ENCODE assay signal across 7 cellular contexts in the genomic region with DNA sequence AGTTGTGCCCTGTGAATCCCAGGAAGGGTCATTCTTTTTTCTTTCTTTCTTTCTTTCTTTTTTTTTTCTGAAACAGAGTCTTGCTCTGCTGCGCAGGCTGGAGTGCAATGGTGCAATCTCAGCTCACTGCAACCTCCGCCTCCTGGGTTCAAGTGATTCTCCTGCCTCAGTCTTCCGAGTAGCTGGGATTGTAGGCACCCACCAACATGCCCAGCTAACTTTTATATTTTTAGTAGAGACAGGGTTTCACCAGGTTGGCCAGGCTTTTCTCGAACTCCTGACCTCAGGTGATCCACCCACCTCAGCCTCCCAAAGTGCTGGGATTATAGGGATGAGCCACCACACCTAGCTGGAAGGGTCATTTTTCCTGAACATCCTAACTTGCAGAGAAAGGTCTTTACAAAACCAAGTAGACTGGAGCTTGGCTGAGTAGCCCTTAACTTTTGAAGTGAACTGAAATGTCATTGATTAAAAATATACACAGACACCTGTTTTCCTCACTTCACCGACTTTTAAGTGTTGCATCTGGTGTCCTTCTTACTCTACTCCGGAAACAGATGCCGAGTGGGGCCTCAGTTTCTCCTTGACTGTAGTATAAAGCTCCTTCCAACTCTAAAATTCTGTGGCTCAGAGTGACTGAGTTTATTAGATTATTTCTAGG. TPM values are rescaled to one million over a fixed set of nuclear protein-coding genes. Genes with fewer than 3 reads are reported as not detected.
A peak's percentile ranks its signal among the peaks of the same experiment; 100 is the strongest.
DNase-seq lines count a peak whose midpoint lies in the region; ATAC-seq, FAIRE-seq and TF ChIP-seq lines count a peak whose summit lies in the region.
"Not testable (repeated sequence)": the region's sequence is repeated elsewhere in the genome, so short reads cannot be mapped to it uniquely, and the experiment has no call there.

No MANE protein-coding gene starts in this region.

- H3K4me1 ChIP-seq in BLaER1 (peaks cover 31% of the 10 kb centered on the region), OCI-LY3 (ENCODE audit: low read length) (peaks cover 66% of the 10 kb centered on the region), mammary epithelial cell (ENCODE audit: insufficient read depth, low read length) (peaks cover 33% of the 10 kb centered on the region), prostate gland (replicated peaks) (peaks cover 18% of the 10 kb centered on the region)

- H3K4me2 ChIP-seq in BLaER1 (peak overlapping the region; percentile 14), OCI-LY3 (ENCODE audit: low read length) (peak overlapping the region; percentile 56), mammary epithelial cell (ENCODE audit: insufficient read depth, low read depth, low read length) (peak overlapping the region; percentile 58)

- dilution Hi-C loops in mammary epithelial cell (cut with HindIII; ENCODE audit: low sequenced_read_pairs): not testable (repeated sequence)

- in situ Hi-C loops in mammary epithelial cell (cut with MboI; ENCODE audit: low sequenced_read_pairs in 2 of 2): loop anchor here (5.0 to 10.0 kb wide), 6 partner anchors 39 to 237 kb away; no protein-coding TSS in a partner anchor

- CTCF ChIA-PET in mammary epithelial cell (lab: Charles Lee; ENCODE audit: low non-redundant PET): interaction anchor here (0.6 kb wide), 1 partner anchor 69 kb away, joined by 4 read pairs; no protein-coding TSS in a partner anchor

- H3K27me3 Mint-ChIP-seq in T-helper 17 cell: peaks cover 35% of the 10 kb centered on the region

- intact Hi-C loops in mammary epithelial cell (cut with micrococcal nuclease): loop anchor here (2.0 to 10.0 kb wide), 3 partner anchors 39 to 517 kb away; no protein-coding TSS in a partner anchor
- intact Hi-C loops in prostate gland (cut with DNase I): not testable (repeated sequence)

- not testable (repeated sequence) for H3K36me3 ChIP-seq in BLaER1; OCI-LY3 (replicated peaks; ENCODE audit: low read depth, low read length); mammary epithelial cell (ENCODE audit: insufficient read depth, low read length); prostate gland

- not testable (repeated sequence) for H3K27ac ChIP-seq in BLaER1; mammary epithelial cell (ENCODE audit: insufficient read depth, low read depth, low read length)
- H3K27ac ChIP-seq in OCI-LY3 (ENCODE audit: low read length) (peak overlapping the region; percentile 26; the same call in 1 of the 2 replicates), prostate gland (peak overlapping the region; percentile 63 to 84)

- peak; percentile 50 for FAIRE-seq in GM12891 (lab: Jason Lieb, UNC)

- ATAC-seq in T-helper 17 cell: not testable (repeated sequence)

- H3K4me3 ChIP-seq in BLaER1; OCI-LY3 (ENCODE audit: low read length); mammary epithelial cell (replicated peaks in 1 of 3; ENCODE audit: insufficient read depth in 1 of 3, low read depth in 2 of 3, low read length in 3 of 3): not testable (repeated sequence)
- peak overlapping the region in 1 of 2 donors; percentile 15 for H3K4me3 ChIP-seq in prostate gland

- not testable (repeated sequence) for H3K9me3 ChIP-seq in BLaER1; OCI-LY3 (ENCODE audit: insufficient read depth, low read length); T-helper 17 cell (ENCODE audit: control insufficient read depth, low read length, poor library complexity, severe bottlenecking); mammary epithelial cell (replicated peaks; ENCODE audit: insufficient read depth, low read length); prostate gland

- not testable (repeated sequence) for H3K36me3 Mint-ChIP-seq in T-helper 17 cell (ENCODE audit: low read depth)

- H3K9ac ChIP-seq in BLaER1; mammary epithelial cell (ENCODE audit: insufficient read depth, low read length): not testable (repeated sequence)
- H3K9ac ChIP-seq in OCI-LY3 (ENCODE audit: low read length): 0 out of 2 replicates have a peak overlapping the region, but pooled peaks have one; percentile 15

- H3K27me3 ChIP-seq in BLaER1; OCI-LY3 (ENCODE audit: low read depth, low read length); mammary epithelial cell (ENCODE audit: insufficient read depth, low read length); prostate gland (replicated peaks; ENCODE audit: insufficient read depth): not testable (repeated sequence)

- H3K4me1 Mint-ChIP-seq in T-helper 17 cell: not testable (repeated sequence)

- TF ChIP-seq POLR2A in GM12891 (IDR thresholded peaks at IDR 0.05; ENCODE audit: low read depth, low read length); prostate gland (IDR thresholded peaks at IDR 0.05): not testable (repeated sequence)

- DNase-seq in GM12891 (ENCODE audit: insufficient read length, low spot score); T-helper 17 cell; mammary epithelial cell; prostate gland (ENCODE audit: low spot score): not testable (repeated sequence)
- peak; percentile 40 for DNase-seq in germinal center (ENCODE audit: low spot score)

- TF ChIP-seq CTCF in OCI-LY3 (IDR thresholded peaks at IDR 0.05; ENCODE audit: low read depth, low read length); mammary epithelial cell (conservative IDR thresholded peaks at IDR 0.05 in 1 of 2, IDR thresholded peaks at IDR 0.05 in 1 of 2; ENCODE audit: extremely low read depth in 1 of 2, insufficient read depth in 1 of 2, low read depth in 1 of 2, low read length in 2 of 2); prostate gland (IDR thresholded peaks at IDR 0.05): not testable (repeated sequence)

- H2AFZ ChIP-seq in OCI-LY3 (ENCODE audit: low read depth, low read length): 0 out of 2 replicates have a peak overlapping the region, but pooled peaks have one; percentile 21
- not testable (repeated sequence) for H2AFZ ChIP-seq in mammary epithelial cell (ENCODE audit: low read depth, low read length)

- not testable (repeated sequence) for H4K20me1 ChIP-seq in BLaER1; OCI-LY3 (ENCODE audit: insufficient read depth, low read length); mammary epithelial cell (ENCODE audit: insufficient read depth, low read length)

- 89% methylated on average over 7 of the region's 7 CpGs for WGBS in mammary epithelial cell (ENCODE audit: low coverage, missing lambda C conversion rate)
- 89% methylated on average over 7 of the region's 7 CpGs for WGBS in prostate gland

- H3K79me2 ChIP-seq in OCI-LY3 (ENCODE audit: low read length); mammary epithelial cell (ENCODE audit: insufficient read depth, low read length): not testable (repeated sequence)

- H3K27ac Mint-ChIP-seq in T-helper 17 cell: peak overlapping the region; percentile 54

- not testable (repeated sequence) for BruUV-seq in mammary epithelial cell (replicated peaks; lab: Mats Ljungman, UMichigan)

- not testable (repeated sequence) for H3K4me3 Mint-ChIP-seq in T-helper 17 cell

RNA-seq across cellular contexts. Expression of a gene that starts 6.4 kb away (rescaled TPM):
- polyA plus RNA-seq in GM12891 (2012; ENCODE audit: low read depth, missing spikeins): 25.1 TPM
- 10 to 100 TPM; 28.4 to 37.3 TPM for total RNA-seq in T-helper 17 cell
- 10 to 100 TPM; 26.5 to 35.1 TPM for total RNA-seq in mammary epithelial cell
- polyA plus RNA-seq in mammary epithelial cell: 20.1 TPM
- 62.6 TPM for polyA minus RNA-seq in mammary epithelial cell
- total RNA-seq in prostate gland: 10 to 100 TPM; 34.7 to 38.2 TPM

RNA-seq across cellular contexts. Expression of a gene that starts 39.2 kb away (rescaled TPM):
- 17.9 TPM for polyA plus RNA-seq in GM12891 (2012; ENCODE audit: low read depth, missing spikeins)
- total RNA-seq in T-helper 17 cell: 10 to 100 TPM in 1 of 2 donors, 1 to 10 TPM in 1; 2.3 to 27.0 TPM
- under 1 TPM; 0.19 to 0.33 TPM for total RNA-seq in mammary epithelial cell
- 0.65 TPM for polyA plus RNA-seq in mammary epithelial cell
- not detected for polyA minus RNA-seq in mammary epithelial cell
- 1 to 10 TPM; 1.3 to 2.9 TPM for total RNA-seq in prostate gland

RNA-seq across cellular contexts. Expression of a gene that starts 47.1 kb away (rescaled TPM):
- polyA plus RNA-seq in GM12891 (2012; ENCODE audit: low read depth, missing spikeins): 21.0 TPM
- 10 to 100 TPM; 28.9 to 37.0 TPM for total RNA-seq in T-helper 17 cell
- total RNA-seq in mammary epithelial cell: 100 to 1,000 TPM in 1 of 2 donors, 10 to 100 TPM in 1; 67.2 to 102 TPM
- polyA plus RNA-seq in mammary epithelial cell: 31.3 TPM
- polyA minus RNA-seq in mammary epithelial cell: 110 TPM
- 10 to 100 TPM; 58.6 to 78.7 TPM for total RNA-seq in prostate gland
